Comparison of ENCODE assay signal across 8 cellular contexts in the genomic region with DNA sequence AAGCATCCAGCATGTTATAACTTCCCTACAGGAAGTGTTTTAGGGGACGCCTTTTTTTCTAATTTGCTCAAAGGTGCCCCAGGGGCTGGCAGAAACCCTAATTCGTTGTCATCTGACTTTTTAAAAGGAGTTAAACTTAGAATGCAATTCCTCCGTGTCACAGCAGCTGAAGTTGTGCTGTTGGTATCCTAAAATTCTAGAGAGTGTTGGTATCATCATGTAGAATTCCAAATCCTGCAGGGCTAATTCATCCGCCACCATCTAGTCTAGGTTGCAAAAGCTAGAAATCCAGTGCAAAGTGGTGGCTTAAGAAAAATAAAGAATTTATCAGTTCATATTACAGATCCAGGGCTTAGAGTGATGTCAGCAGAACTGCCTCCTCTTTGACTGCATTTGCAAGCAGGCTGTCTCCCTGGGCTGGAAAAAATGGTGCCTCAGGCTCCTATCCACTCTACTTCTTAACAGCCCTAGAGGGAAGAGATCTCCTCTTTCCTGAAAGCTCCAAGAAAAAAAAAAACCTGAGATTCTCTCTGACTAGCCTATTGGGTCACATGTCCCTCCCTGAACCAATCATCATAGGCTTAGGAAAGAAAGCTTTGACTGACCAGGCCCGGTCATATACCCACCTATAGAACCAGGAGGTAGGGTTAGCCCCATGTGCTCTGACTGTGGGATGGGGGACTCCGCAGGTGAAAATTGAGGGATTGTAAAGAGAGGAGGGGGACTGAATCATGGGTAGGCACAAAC.
A peak's percentile ranks its signal among the peaks of the same experiment; 100 is the strongest.
DNase-seq lines count a peak whose midpoint lies in the region; ATAC-seq, FAIRE-seq and TF ChIP-seq lines count a peak whose summit lies in the region.

No MANE protein-coding gene starts in this region.

- H3K27me3 Mint-ChIP-seq in activated CD4-positive, alpha-beta memory T cell treated with anti-CD3 and anti-CD28 coated beads for 36 hours = no peaks in the 10 kb centered on the region

- intact Hi-C loops in activated CD4-positive, alpha-beta memory T cell treated with anti-CD3 and anti-CD28 coated beads for 36 hours (cut with micrococcal nuclease) = loop anchor here (1.0 kb wide), 2 partner anchors 74 to 90 kb away; no protein-coding TSS in a partner anchor
- intact Hi-C loops in left lung (cut with DNase I) = no loop called here

- H3K27ac Mint-ChIP-seq in activated CD4-positive, alpha-beta memory T cell treated with anti-CD3 and anti-CD28 coated beads for 36 hours = peak overlapping the region; percentile 30

- peak; percentile 63 for FAIRE-seq in GM19239 (lab: Jason Lieb, UNC)

- H3K36me3 ChIP-seq in BE2C (no peaks in the 10 kb centered on the region), left lung (no peaks in the 10 kb centered on the region)

- H3K4me3 ChIP-seq in BE2C (ENCODE audit: low read depth, low read length) (peak overlapping the region; percentile 69), left lung (no peak overlapping the region)

- H3K4me1 ChIP-seq in BE2C = peaks cover 9% of the 10 kb centered on the region
- H3K4me1 ChIP-seq in left lung = peaks cover 5 to 15% of the 10 kb centered on the region in 2 donors

- DNase-seq in BE2C (no peak), GM19239 (ENCODE audit: insufficient read length, low spot score) (peak; percentile 57), left lung (peak in 1 of 2 donors; percentile 2), omental fat pad (ENCODE audit: low spot score) (no peak), NCI-H187 treated with DMSO at 0.1 percent for 48 hours (lab: John Stamatoyannopoulos, UW) (no peak), retina (no peak), LoVo (ENCODE audit: low spot score) (no peak)
- DNase-seq in activated CD4-positive, alpha-beta memory T cell treated with anti-CD3 and anti-CD28 coated beads for 36 hours = no peak

- TF ChIP-seq CTCF in BE2C (IDR thresholded peaks at IDR 0.05; ENCODE audit: low read depth, low read length) (no peak), left lung (IDR thresholded peaks at IDR 0.05) (peak; percentile 49 to 60), omental fat pad (IDR thresholded peaks at IDR 0.05) (no peak)

- H3K4me1 Mint-ChIP-seq in activated CD4-positive, alpha-beta memory T cell treated with anti-CD3 and anti-CD28 coated beads for 36 hours (ENCODE audit: low read depth) = peaks cover 20% of the 10 kb centered on the region

- POLR2A ChIA-PET in activated CD4-positive, alpha-beta memory T cell treated with anti-CD3 and anti-CD28 coated beads for 36 hours (lab: Charles Lee) = no interaction called here

- H3K9me3 ChIP-seq in BE2C = no peaks in the 10 kb centered on the region
- no peaks in the 10 kb centered on the region for H3K9me3 ChIP-seq in left lung

- no peak overlapping the region for H3K27ac ChIP-seq in left lung

- CTCF ChIA-PET in activated CD4-positive, alpha-beta memory T cell treated with anti-CD3 and anti-CD28 coated beads for 36 hours (lab: Charles Lee) = interaction anchor here (0.7 to 5.4 kb wide), 15 partner anchors 8 to 386 kb away, joined by 3 to 75 read pairs (median 4); a partner anchor contains a TSS

- H3K36me3 Mint-ChIP-seq in activated CD4-positive, alpha-beta memory T cell treated with anti-CD3 and anti-CD28 coated beads for 36 hours = no peaks in the 10 kb centered on the region

- H3K27me3 ChIP-seq in BE2C (no peaks in the 10 kb centered on the region), left lung (no peaks in the 10 kb centered on the region)

- ATAC-seq in left lung (no peak), omental fat pad (ENCODE audit: low FRiP score) (no peak)

- H3K9me3 Mint-ChIP-seq in activated CD4-positive, alpha-beta memory T cell treated with anti-CD3 and anti-CD28 coated beads for 36 hours = peaks cover 4% of the 10 kb centered on the region

- H3K4me3 Mint-ChIP-seq in activated CD4-positive, alpha-beta memory T cell treated with anti-CD3 and anti-CD28 coated beads for 36 hours = no peak overlapping the region

Comparison
In these comparisons a context has a peak if more than half of its experiments do, and no peak if none do; other contexts are left out.
1. CTCF ChIP-seq: peak in left lung (2 of 2); none in BE2C (single experiment) and omental fat pad (0 of 3).